ENCODE assay signal across 20 cellular contexts in genomic region chr6:37429352-37429750, GRCh38. TPM values are rescaled to one million over a fixed set of nuclear protein-coding genes. Genes with fewer than 3 reads are reported as not detected.
DNase-seq lines count a peak whose midpoint lies in the region; ATAC-seq and TF ChIP-seq lines count a peak whose summit lies in the region.
"Had no signal": no experiment of that assay in that cellular context is flagged by ENCODE, and none has a peak within 500 bp of the region (broad histone marks: within the 10 kb centered on the region; RNA-seq: fewer than 3 reads in every experiment).

No MANE protein-coding gene starts in this region.

- H3F3A ChIP-seq in MM.1S (ENCODE audit: insufficient read depth, low read length): peaks cover 16% of the 10 kb centered on the region

- no peak overlapping the region for H3K9ac ChIP-seq in MM.1S (ENCODE audit: low read length)
- H3K9ac ChIP-seq: SK-N-SH had no signal

- peaks cover 17 to 19% of the 10 kb centered on the region in 2 donors for H3K4me1 Mint-ChIP-seq in immature natural killer cell

- H3K4me3 Mint-ChIP-seq in immature natural killer cell: no peak overlapping the region
- H3K4me3 Mint-ChIP-seq: CD4-positive, alpha-beta T cell had no signal

- H3K9me2 ChIP-seq in MM.1S (replicated peaks; ENCODE audit: insufficient read depth, low read length) (no peaks in the 10 kb centered on the region), OCI-LY7 (ENCODE audit: insufficient read depth, low read length) (no peaks in the 10 kb centered on the region)
- H3K9me2 ChIP-seq: SK-N-SH had no signal

- TF ChIP-seq CTCF in MM.1S (IDR thresholded peaks at IDR 0.05; ENCODE audit: low read length): no peak
- TF ChIP-seq CTCF in OCI-LY7 (conservative IDR thresholded peaks at IDR 0.05; ENCODE audit: low read length): no peak

- H2AFZ ChIP-seq in MM.1S (ENCODE audit: low read length): peak overlapping the region; percentile 15; the same call in 1 of the 2 replicates
- H2AFZ ChIP-seq in OCI-LY7 (ENCODE audit: low read length): no peak overlapping the region

- DNase-seq in DMS53 (lab: John Stamatoyannopoulos, UW): peak; percentile 20
- no peak for DNase-seq in DMS53 treated with DMSO at 0.1 percent for 48 hours (lab: John Stamatoyannopoulos, UW; ENCODE audit: unreplicated experiment)
- peak; percentile 75 for DNase-seq in MM.1S
- peak; percentile 31 for DNase-seq in OCI-LY7 (ENCODE audit: low spot score)
- DNase-seq in erythroblast (lab: John Stamatoyannopoulos, UW): peak; percentile 19 to 29
- no peak for DNase-seq in immature natural killer cell
- DNase-seq: BE2C; CD4-positive, alpha-beta T cell; GOT3; MV-4-11; NCI-H1436; NCI-H2029; NCI-H524; PC-3; Right ventricle myocardium superior; SK-N-SH; T-helper 1 cell had no signal

- TF ChIP-seq POLR2A in erythroblast (IDR thresholded peaks at IDR 0.05; ENCODE audit: low read length): no peak

- H3K79me2 ChIP-seq in MM.1S (ENCODE audit: low read length): peaks cover 11% of the 10 kb centered on the region
- H3K79me2 ChIP-seq in OCI-LY7 (ENCODE audit: insufficient read depth, low read depth, low read length): peaks cover 9% of the 10 kb centered on the region; the same call in 1 of the 2 replicates

- POLR2A ChIA-PET in OCI-LY7 (lab: Charles Lee): interaction anchor here (0.6 kb wide), 1 partner anchor 72 kb away, joined by 3 read pairs; no protein-coding TSS in a partner anchor

- H3K4me2 ChIP-seq in MM.1S (ENCODE audit: low read depth, low read length) (no peak overlapping the region), OCI-LY7 (ENCODE audit: low read length) (no peak overlapping the region)
- H3K4me2 ChIP-seq: SK-N-SH had no signal

- H3K4me1 ChIP-seq in MM.1S (ENCODE audit: low read length) (peaks cover 9% of the 10 kb centered on the region), OCI-LY7 (ENCODE audit: insufficient read depth, low read length, poor library complexity, severe bottlenecking) (peaks cover 18% of the 10 kb centered on the region)
- H3K4me1 ChIP-seq: BE2C had no signal

- H3K36me3 Mint-ChIP-seq in immature natural killer cell: peaks cover 0 to 7% (median 0%) of the 10 kb centered on the region in 3 donors

- H3K4me3 ChIP-seq in MM.1S (ENCODE audit: low read length) (no peak overlapping the region), OCI-LY7 (ENCODE audit: low read depth, low read length, poor library complexity, severe bottlenecking) (no peak overlapping the region)

- intact Hi-C loops in OCI-LY7 (cut with micrococcal nuclease; ENCODE audit: unreplicated experiment): no loop called here

- no peaks in the 10 kb centered on the region for H3K9me3 Mint-ChIP-seq in immature natural killer cell
- H3K9me3 Mint-ChIP-seq: CD4-positive, alpha-beta T cell had no signal

- H3K27ac ChIP-seq in MM.1S (ENCODE audit: low read length) (peak overlapping the region; percentile 28; the same call in 1 of the 2 replicates), OCI-LY7 (ENCODE audit: low read depth, low read length, poor library complexity, severe bottlenecking) (no peak overlapping the region)
- H3K27ac ChIP-seq: 22Rv1 had no signal

- H3K9me3 ChIP-seq in MM.1S (replicated peaks; ENCODE audit: insufficient read depth, low read length): no peaks in the 10 kb centered on the region
- no peaks in the 10 kb centered on the region for H3K9me3 ChIP-seq in OCI-LY7 (ENCODE audit: low read length)
- H3K9me3 ChIP-seq: BE2C, SK-N-SH had no signal

- H3K27ac Mint-ChIP-seq in immature natural killer cell: no peak overlapping the region
- H3K27ac Mint-ChIP-seq: CD4-positive, alpha-beta T cell had no signal

- no peaks in the 10 kb centered on the region for H3K27me3 ChIP-seq in MM.1S (replicated peaks; ENCODE audit: insufficient read depth, low read length)
- H3K27me3 ChIP-seq: BE2C had no signal

- no peaks in the 10 kb centered on the region for H4K20me1 ChIP-seq in MM.1S (ENCODE audit: insufficient read depth, low read length)
- H4K20me1 ChIP-seq in OCI-LY7 (ENCODE audit: insufficient read depth, low read length): no peaks in the 10 kb centered on the region

- peaks cover 14 to 31% (median 25%) of the 10 kb centered on the region in 3 donors for H3K27me3 Mint-ChIP-seq in immature natural killer cell (ENCODE audit: low read depth in 3 of 3)

- ATAC-seq in GM19395 (IDR thresholded peaks at IDR 0.05; ENCODE audit: unreplicated experiment): no peak
- ATAC-seq in HG03139 (IDR thresholded peaks at IDR 0.05; ENCODE audit: unreplicated experiment): no peak
- ATAC-seq: PC-3 had no signal

- CTCF ChIA-PET in OCI-LY7 (lab: Charles Lee; ENCODE audit: unreplicated experiment): no interaction called here

- H3K36me3 ChIP-seq in MM.1S (replicated peaks; ENCODE audit: insufficient read depth, low read length): no peaks in the 10 kb centered on the region
- H3K36me3 ChIP-seq in OCI-LY7 (ENCODE audit: insufficient read depth, low read length): no peaks in the 10 kb centered on the region
- H3K36me3 ChIP-seq: BE2C had no signal

- no TSS peak for BruUV-seq in OCI-LY7 (replicated peaks; lab: Mats Ljungman, UMichigan)

RNA-seq across cellular contexts. Expression of gene CMTR1, which starts 3.7 kb away (rescaled TPM):
- total RNA-seq in OCI-LY7 (2014; rRNA removed; shearing (Covaris generic)): 32.3 and 36.0 TPM in 2 replicates
- 41.2 and 42.8 TPM in 2 replicates for total RNA-seq in OCI-LY7 (2022)
- 10 to 100 TPM; 15.8 to 29.6 (median 24.0) TPM for polyA plus RNA-seq in immature natural killer cell

Comparison
In these comparisons a context has a peak if more than half of its experiments do, and no peak if none do; other contexts are left out.
1. DNase-seq: peak in DMS53 (single experiment), MM.1S (single experiment), OCI-LY7 (single experiment) and erythroblast (2 of 2); none in DMS53 treated with DMSO at 0.1 percent for 48 hours (single experiment) and immature natural killer cell (0 of 3).